Comparison of ENCODE assay signal across 9 cellular contexts in the genomic region with DNA sequence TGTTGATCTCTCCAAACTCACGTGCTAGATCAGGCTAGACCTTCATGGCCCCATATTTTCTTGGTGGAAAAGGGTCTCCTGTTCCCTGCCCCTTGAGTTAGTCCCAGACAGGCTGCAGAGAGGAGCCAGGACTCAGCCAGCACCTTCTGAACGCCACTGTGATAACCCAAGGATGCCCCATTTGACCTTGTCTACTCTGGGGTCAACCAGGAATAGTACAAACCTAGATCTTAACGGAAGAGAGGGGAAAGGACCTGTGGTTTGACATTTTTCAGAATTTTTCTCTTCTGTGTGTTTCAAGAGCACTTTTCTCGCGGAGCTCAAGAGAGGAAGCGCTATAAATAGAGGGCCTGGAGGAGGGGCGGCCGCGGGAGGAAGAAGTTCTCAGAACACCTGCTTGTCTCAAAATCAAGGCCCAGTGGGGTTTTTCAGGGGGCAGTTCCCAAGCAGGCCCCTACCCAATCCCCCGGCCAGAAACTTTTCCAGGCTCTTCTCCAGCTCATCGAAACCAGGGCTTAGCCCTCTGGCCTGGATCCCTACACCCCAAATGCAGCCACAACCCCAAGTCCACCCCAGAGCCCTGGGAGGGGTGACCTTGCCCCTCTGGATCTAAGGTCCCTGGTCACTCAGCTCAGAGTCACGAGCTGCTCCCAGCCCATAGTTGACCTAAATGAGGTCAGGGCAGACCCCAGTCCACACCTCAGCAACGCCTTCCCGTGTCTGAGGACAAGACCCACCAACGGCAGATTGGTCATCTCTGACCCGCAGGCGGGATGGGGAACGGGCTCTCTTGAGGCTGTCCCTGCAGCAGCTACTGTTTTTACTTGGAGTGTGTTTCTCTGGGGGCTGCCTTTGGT.
DNase-seq lines count a peak whose midpoint lies in the region; ATAC-seq and TF ChIP-seq lines count a peak whose summit lies in the region.
"Had no signal": no experiment of that assay in that cellular context is flagged by ENCODE, and none has a peak within 500 bp of the region (broad histone marks: within the 10 kb centered on the region; RNA-seq: fewer than 3 reads in every experiment).

No MANE protein-coding gene starts in this region.

- H3K27ac Mint-ChIP-seq in T-helper 17 cell (peak overlapping the region; percentile 97), glutamatergic neuron (ENCODE audit: unreplicated experiment) (no peak overlapping the region)

- DNase-seq in activated gamma-delta T cell treated with Interleukin-2 at 50 U/mL for 16 hours (peak; percentile 50), activated gamma-delta T cell (lab: John Stamatoyannopoulos, UW) (no peak), T-helper 17 cell (no peak), germinal center (ENCODE audit: low spot score) (peak; percentile 53), GM19240 (ENCODE audit: insufficient read length, low spot score) (no peak), NCI-H187 treated with DMSO at 0.1 percent for 48 hours (lab: John Stamatoyannopoulos, UW) (no peak), glutamatergic neuron (no peak)

- ATAC-seq in HG03064 (IDR thresholded peaks at IDR 0.05; ENCODE audit: low read depth, unreplicated experiment) (peak; percentile 65), T-helper 17 cell (peak; percentile 72)

- H3K27me3 Mint-ChIP-seq in T-helper 17 cell (no peaks in the 10 kb centered on the region), glutamatergic neuron (ENCODE audit: unreplicated experiment) (no peaks in the 10 kb centered on the region)

- H3K36me3 Mint-ChIP-seq in T-helper 17 cell (ENCODE audit: low read depth), result no peaks in the 10 kb centered on the region
- peaks cover 7% of the 10 kb centered on the region for H3K36me3 Mint-ChIP-seq in glutamatergic neuron (ENCODE audit: unreplicated experiment)

- no peaks in the 10 kb centered on the region for H3K9me3 ChIP-seq in T-helper 17 cell (ENCODE audit: control insufficient read depth, low read length, poor library complexity, severe bottlenecking)
- H3K9me3 ChIP-seq: heart left ventricle had no signal

- H3K4me3 Mint-ChIP-seq in T-helper 17 cell, result peak overlapping the region; percentile 87
- no peak overlapping the region for H3K4me3 Mint-ChIP-seq in glutamatergic neuron (ENCODE audit: unreplicated experiment)

- H3K9me3 Mint-ChIP-seq in glutamatergic neuron (ENCODE audit: unreplicated experiment), result peaks cover 9% of the 10 kb centered on the region

- H3K4me1 Mint-ChIP-seq in T-helper 17 cell (peaks cover 31% of the 10 kb centered on the region), glutamatergic neuron (ENCODE audit: low read depth, unreplicated experiment) (no peaks in the 10 kb centered on the region)

- TF ChIP-seq CTCF in glutamatergic neuron (IDR thresholded peaks at IDR 0.05; ENCODE audit: partially characterized antibody, unreplicated experiment), result no peak

Comparison
In these comparisons a context has a peak if more than half of its experiments do, and no peak if none do; other contexts are left out.
1. DNase-seq: peak in activated gamma-delta T cell treated with Interleukin-2 at 50 U/mL for 16 hours (single experiment) and germinal center (single experiment); none in activated gamma-delta T cell (single experiment), T-helper 17 cell (0 of 3), GM19240 (single experiment), NCI-H187 treated with DMSO at 0.1 percent for 48 hours (single experiment) and glutamatergic neuron (single experiment).